Comparison of ENCODE assay signal across 8 cellular contexts in genomic region chr2:27081984-27082772, GRCh38. TPM values are rescaled to one million over a fixed set of nuclear protein-coding genes. Genes with fewer than 3 reads are reported as not detected.
DNase-seq lines count a peak whose midpoint lies in the region; ATAC-seq and TF ChIP-seq lines count a peak whose summit lies in the region.

No MANE protein-coding gene starts in this region.

- DNase-seq in activated CD4-positive, alpha-beta T cell treated with anti-CD3 and anti-CD28 coated beads, Interleukin-2, amount 10 ng/mL, durations not matched to agents 24 days and 14 days = peak; percentile 60
- no peak for DNase-seq in activated CD4-positive, alpha-beta T cell treated with anti-CD3 and anti-CD28 coated beads for 48 hours
- DNase-seq in RWPE1 (ENCODE audit: low spot score) (no peak), right atrium auricular region (ENCODE audit: low spot score) (no peak), NCI-H2196 treated with DMSO at 0.1 percent for 48 hours (lab: John Stamatoyannopoulos, UW; ENCODE audit: unreplicated experiment) (no peak), NCI-H1694 treated with DMSO at 0.1 percent for 48 hours (lab: John Stamatoyannopoulos, UW) (no peak), smooth muscle cell (lab: John Stamatoyannopoulos, UW; ENCODE audit: unreplicated experiment) (no peak)

- no peaks in the 10 kb centered on the region for H3K27me3 ChIP-seq in right atrium auricular region
- no peaks in the 10 kb centered on the region for H3K27me3 ChIP-seq in smooth muscle cell (ENCODE audit: low read depth)

- H3K4me2 ChIP-seq in smooth muscle cell = no peak overlapping the region

- no peak for ATAC-seq in stimulated activated memory B cell treated with anti-CD40 and anti-IgM and Interleukin-4, amounts not matched to agents 10 μg/mL and 1 μg/mL and 100 μg/mL, for 72 hours

- H2AFZ ChIP-seq in smooth muscle cell (ENCODE audit: low read depth) = no peak overlapping the region

- no peaks in the 10 kb centered on the region for H3K27me3 Mint-ChIP-seq in activated CD4-positive, alpha-beta T cell treated with anti-CD3 and anti-CD28 coated beads, Interleukin-2, amount 10 ng/mL, durations not matched to agents 24 days and 14 days
- no peaks in the 10 kb centered on the region for H3K27me3 Mint-ChIP-seq in stimulated activated memory B cell treated with anti-CD40 and anti-IgM and Interleukin-4, amounts not matched to agents 10 μg/mL and 1 μg/mL and 100 μg/mL, for 72 hours

- H3K27ac ChIP-seq in RWPE1 = peak overlapping the region; percentile 83
- peak overlapping the region; percentile 69 to 86 for H3K27ac ChIP-seq in right atrium auricular region
- H3K27ac ChIP-seq in smooth muscle cell (ENCODE audit: low read depth) = no peak overlapping the region

- intact Hi-C loops in activated CD4-positive, alpha-beta T cell treated with anti-CD3 and anti-CD28 coated beads, Interleukin-2, amount 10 ng/mL, durations not matched to agents 24 days and 14 days (cut with micrococcal nuclease) = loop anchor here (1.0 kb wide), 2 partner anchors 11 to 32 kb away; partner anchors contain the start of gene OST4

- peak overlapping the region; percentile 82 for H3K4me3 Mint-ChIP-seq in activated CD4-positive, alpha-beta T cell treated with anti-CD3 and anti-CD28 coated beads, Interleukin-2, amount 10 ng/mL, durations not matched to agents 24 days and 14 days
- no peak overlapping the region for H3K4me3 Mint-ChIP-seq in stimulated activated memory B cell treated with anti-CD40 and anti-IgM and Interleukin-4, amounts not matched to agents 10 μg/mL and 1 μg/mL and 100 μg/mL, for 72 hours

- no peaks in the 10 kb centered on the region for H3K36me3 ChIP-seq in right atrium auricular region
- no peaks in the 10 kb centered on the region for H3K36me3 ChIP-seq in smooth muscle cell (ENCODE audit: low read depth)

- POLR2A ChIA-PET in RWPE1 (lab: Yijun Ruan, JAX; ENCODE audit: low non-redundant PET) = interaction anchor here (0.6 kb wide), 2 partner anchors 19 to 76 kb away, joined by 3 read pairs; no protein-coding TSS in a partner anchor

- no peaks in the 10 kb centered on the region for H3K9me3 Mint-ChIP-seq in activated CD4-positive, alpha-beta T cell treated with anti-CD3 and anti-CD28 coated beads, Interleukin-2, amount 10 ng/mL, durations not matched to agents 24 days and 14 days
- no peaks in the 10 kb centered on the region for H3K9me3 Mint-ChIP-seq in stimulated activated memory B cell treated with anti-CD40 and anti-IgM and Interleukin-4, amounts not matched to agents 10 μg/mL and 1 μg/mL and 100 μg/mL, for 72 hours

- H3K36me3 Mint-ChIP-seq in activated CD4-positive, alpha-beta T cell treated with anti-CD3 and anti-CD28 coated beads, Interleukin-2, amount 10 ng/mL, durations not matched to agents 24 days and 14 days (ENCODE audit: low read depth) = no peaks in the 10 kb centered on the region
- H3K36me3 Mint-ChIP-seq in stimulated activated memory B cell treated with anti-CD40 and anti-IgM and Interleukin-4, amounts not matched to agents 10 μg/mL and 1 μg/mL and 100 μg/mL, for 72 hours = no peaks in the 10 kb centered on the region

- WGBS in smooth muscle cell (ENCODE audit: low lambda C conversion rate) = 84% methylated on average over 33 of the region's 38 CpGs

- H3K4me3 ChIP-seq in right atrium auricular region = no peak overlapping the region
- no peak overlapping the region for H3K4me3 ChIP-seq in smooth muscle cell

- H4K20me1 ChIP-seq in smooth muscle cell (ENCODE audit: low read depth) = peaks cover 33% of the 10 kb centered on the region

- TF ChIP-seq CTCF in RWPE1 (conservative IDR thresholded peaks at IDR 0.05; ENCODE audit: low read depth) (no peak), right atrium auricular region (IDR thresholded peaks at IDR 0.05) (no peak), smooth muscle cell (IDR thresholded peaks at IDR 0.05; ENCODE audit: borderline replicate concordance, insufficient read depth, poor library complexity, severe bottlenecking) (no peak)

- H3F3A ChIP-seq in smooth muscle cell (ENCODE audit: low read depth) = peaks cover 24% of the 10 kb centered on the region

- H3K79me2 ChIP-seq in smooth muscle cell (ENCODE audit: low read depth) = peaks cover 23% of the 10 kb centered on the region

- CTCF ChIA-PET in RWPE1 (lab: Yijun Ruan, JAX) = interaction anchor here (0.6 to 1.5 kb wide), 3 partner anchors 9 to 67 kb away, joined by 3 to 6 read pairs (median 4); no protein-coding TSS in a partner anchor

- peaks cover 32% of the 10 kb centered on the region for H3K4me1 Mint-ChIP-seq in activated CD4-positive, alpha-beta T cell treated with anti-CD3 and anti-CD28 coated beads, Interleukin-2, amount 10 ng/mL, durations not matched to agents 24 days and 14 days
- peaks cover 44% of the 10 kb centered on the region for H3K4me1 Mint-ChIP-seq in stimulated activated memory B cell treated with anti-CD40 and anti-IgM and Interleukin-4, amounts not matched to agents 10 μg/mL and 1 μg/mL and 100 μg/mL, for 72 hours

- H3K27ac Mint-ChIP-seq in activated CD4-positive, alpha-beta T cell treated with anti-CD3 and anti-CD28 coated beads, Interleukin-2, amount 10 ng/mL, durations not matched to agents 24 days and 14 days = peak overlapping the region; percentile 98
- H3K27ac Mint-ChIP-seq in stimulated activated memory B cell treated with anti-CD40 and anti-IgM and Interleukin-4, amounts not matched to agents 10 μg/mL and 1 μg/mL and 100 μg/mL, for 72 hours = peak overlapping the region; percentile 79

- no peak overlapping the region for H3K9ac ChIP-seq in smooth muscle cell (ENCODE audit: low read depth)

- H3K4me1 ChIP-seq in right atrium auricular region (peaks cover 0 to 56% of the 10 kb centered on the region in 2 donors), smooth muscle cell (ENCODE audit: low read depth) (peaks cover 22% of the 10 kb centered on the region)

- no peaks in the 10 kb centered on the region for H3K9me3 ChIP-seq in right atrium auricular region
- H3K9me3 ChIP-seq in smooth muscle cell (replicated peaks; ENCODE audit: low read depth) = no peaks in the 10 kb centered on the region

RNA-seq across cellular contexts. Expression of gene EMILIN1, which starts 3.8 kb away (rescaled TPM):
- total RNA-seq in activated CD4-positive, alpha-beta T cell treated with anti-CD3 and anti-CD28 coated beads, Interleukin-2, amount 10 ng/mL, durations not matched to agents 24 days and 14 days = 1.1 and 1.4 TPM in 2 replicates
- 10 to 100 TPM; 22.3 to 36.7 TPM for total RNA-seq in right atrium auricular region
- total RNA-seq in smooth muscle cell = 111 and 131 TPM in 2 replicates
- polyA plus RNA-seq in smooth muscle cell = 330 and 518 TPM in 2 replicates

RNA-seq across cellular contexts. Expression of gene KHK, which starts 4.4 kb away (rescaled TPM):
- total RNA-seq in activated CD4-positive, alpha-beta T cell treated with anti-CD3 and anti-CD28 coated beads, Interleukin-2, amount 10 ng/mL, durations not matched to agents 24 days and 14 days = 13.4 and 13.9 TPM in 2 replicates
- 1 to 10 TPM in 1 of 2 donors, under 1 TPM in 1; 0.82 to 1.7 TPM for total RNA-seq in right atrium auricular region
- 0.27 and 0.94 TPM in 2 replicates for total RNA-seq in smooth muscle cell
- polyA plus RNA-seq in smooth muscle cell = 1.6 and 2.1 TPM in 2 replicates

RNA-seq across cellular contexts. Expression of gene OST4, which starts 10.7 kb away (rescaled TPM):
- total RNA-seq in activated CD4-positive, alpha-beta T cell treated with anti-CD3 and anti-CD28 coated beads, Interleukin-2, amount 10 ng/mL, durations not matched to agents 24 days and 14 days = 314 and 326 TPM in 2 replicates
- total RNA-seq in right atrium auricular region (100 to 1,000 TPM; 379 to 465 TPM), smooth muscle cell (529 and 848 TPM in 2 replicates)
- 1,164 and 1,292 TPM in 2 replicates for polyA plus RNA-seq in smooth muscle cell

RNA-seq across cellular contexts. Expression of gene AGBL5, which starts 30.7 kb away (rescaled TPM):
- 13.9 and 14.1 TPM in 2 replicates for total RNA-seq in activated CD4-positive, alpha-beta T cell treated with anti-CD3 and anti-CD28 coated beads, Interleukin-2, amount 10 ng/mL, durations not matched to agents 24 days and 14 days
- total RNA-seq in right atrium auricular region = 1 to 10 TPM; 8.1 to 9.3 TPM
- total RNA-seq in smooth muscle cell = 10.9 and 13.7 TPM in 2 replicates
- 17.1 and 20.0 TPM in 2 replicates for polyA plus RNA-seq in smooth muscle cell

RNA-seq across cellular contexts. Expression of gene CGREF1, which starts 36.8 kb away (rescaled TPM):
- total RNA-seq in activated CD4-positive, alpha-beta T cell treated with anti-CD3 and anti-CD28 coated beads, Interleukin-2, amount 10 ng/mL, durations not matched to agents 24 days and 14 days = 14.4 and 15.1 TPM in 2 replicates
- total RNA-seq in right atrium auricular region (1 to 10 TPM; 4.3 to 4.5 TPM), smooth muscle cell (0.27 TPM in 1 of 2 replicates, not detected in the other)
- polyA plus RNA-seq in smooth muscle cell = 0.85 and 0.97 TPM in 2 replicates
